24 cellular contexts compared by ENCODE assay signal in the genomic region with DNA sequence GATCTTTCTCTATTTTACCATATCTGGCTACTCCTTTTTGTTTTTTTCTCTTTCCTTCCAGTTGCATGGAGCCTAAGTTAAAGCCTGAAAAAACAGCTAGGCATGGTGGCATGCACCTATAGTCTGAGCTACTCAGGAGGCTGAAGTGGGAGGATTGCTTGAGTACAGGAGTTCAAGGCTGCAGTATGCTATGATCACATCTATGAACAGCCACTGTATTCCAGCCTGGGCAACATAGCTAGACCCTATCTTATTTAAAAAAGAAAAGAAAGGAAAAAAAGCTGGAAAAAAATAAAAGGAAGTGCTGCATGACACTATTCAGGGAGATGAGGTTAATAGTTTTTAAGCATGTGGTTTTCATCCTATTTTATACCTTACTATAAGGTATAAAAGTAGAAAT. TPM values are rescaled to one million over a fixed set of nuclear protein-coding genes. Genes with fewer than 3 reads are reported as not detected.
DNase-seq lines count a peak whose midpoint lies in the region; ATAC-seq and TF ChIP-seq lines count a peak whose summit lies in the region.
"Had no signal": no experiment of that assay in that cellular context is flagged by ENCODE, and none has a peak within 500 bp of the region (broad histone marks: within the 10 kb centered on the region; RNA-seq: fewer than 3 reads in every experiment).

No MANE protein-coding gene starts in this region.

- H3K27ac ChIP-seq in Panc1 (ENCODE audit: low read length) (peak overlapping the region; percentile 17; the same call in 1 of the 2 replicates), iPS DF 6.9 (ENCODE audit: low read length) (peak overlapping the region; percentile 41)
- H3K27ac ChIP-seq: 22Rv1, ascending aorta, thyroid gland had no signal

- DNase-seq in activated naive CD4-positive, alpha-beta T cell treated with anti-CD3 and anti-CD28 coated beads, Interleukin-2, amount 10 ng/mL, durations not matched to agents 7 days and 5 days, result no peak
- DNase-seq in Panc1 (ENCODE audit: low read depth, low spot score), result no peak
- no peak for DNase-seq in iPS DF 6.9 (ENCODE audit: low read depth, low spot score)
- no peak for DNase-seq in stimulated activated naive B cell treated with anti-CD40 and anti-IgM and Interleukin-4, amounts not matched to agents 10 μg/mL and 1 μg/mL and 100 μg/mL, for 72 hours
- DNase-seq in HPDE6-E6E7 (ENCODE audit: extremely low spot score), result no peak
- DNase-seq: activated CD4-positive, alpha-beta T cell treated with anti-CD3 and anti-CD28 coated beads, Interleukin-2, amount 10 ng/mL, durations not matched to agents 24 days and 14 days; activated CD8-positive, alpha-beta memory T cell treated with anti-CD3 and anti-CD28 coated beads, Interleukin-2, amount 10 ng/mL, durations not matched to agents 7 days and 5 days; activated naive CD4-positive, alpha-beta T cell treated with anti-CD3 and anti-CD28 coated beads, Interleukin-2, amount 50 U/mL, for 16 hours; midbrain; NCI-H1092; NCI-H2029 treated with DMSO at 0.1 percent for 48 hours; NCI-H226; NCI-H774; small intestine; stimulated activated CD4-positive, alpha-beta T cell treated with anti-CD3 and anti-CD28 coated beads, Interleukin-2, amount 100 ng/mL, for 48 hours; T-helper 1 cell; thyroid gland had no signal

- peaks cover 25% of the 10 kb centered on the region for H3K4me1 Mint-ChIP-seq in activated naive CD4-positive, alpha-beta T cell treated with anti-CD3 and anti-CD28 coated beads, Interleukin-2, amount 50 U/mL, for 24 hours
- peaks cover 20% of the 10 kb centered on the region for H3K4me1 Mint-ChIP-seq in activated naive CD4-positive, alpha-beta T cell treated with anti-CD3 and anti-CD28 coated beads, Interleukin-2, amount 10 ng/mL, durations not matched to agents 7 days and 5 days
- H3K4me1 Mint-ChIP-seq in stimulated activated naive B cell treated with anti-CD40 and anti-IgM and Interleukin-4, amounts not matched to agents 10 μg/mL and 1 μg/mL and 100 μg/mL, for 72 hours, result peaks cover 37 to 71% of the 10 kb centered on the region in 2 donors

- no peak overlapping the region for H3K4me3 Mint-ChIP-seq in activated naive CD4-positive, alpha-beta T cell treated with anti-CD3 and anti-CD28 coated beads, Interleukin-2, amount 50 U/mL, for 24 hours
- no peak overlapping the region for H3K4me3 Mint-ChIP-seq in activated naive CD4-positive, alpha-beta T cell treated with anti-CD3 and anti-CD28 coated beads, Interleukin-2, amount 10 ng/mL, durations not matched to agents 7 days and 5 days
- H3K4me3 Mint-ChIP-seq in stimulated activated naive B cell treated with anti-CD40 and anti-IgM and Interleukin-4, amounts not matched to agents 10 μg/mL and 1 μg/mL and 100 μg/mL, for 72 hours, result peak overlapping the region in 1 of 2 donors; percentile 43
- H3K4me3 Mint-ChIP-seq: activated CD4-positive, alpha-beta T cell treated with anti-CD3 and anti-CD28 coated beads, Interleukin-2, amount 10 ng/mL, durations not matched to agents 24 days and 14 days; activated CD8-positive, alpha-beta memory T cell treated with anti-CD3 and anti-CD28 coated beads, Interleukin-2, amount 10 ng/mL, durations not matched to agents 7 days and 5 days; stimulated activated naive CD8-positive, alpha-beta T cell treated with anti-CD3 and anti-CD28 coated beads, Interleukin-15, Interleukin-2, amounts not matched to agents 100 ng/mL and 50 ng/mL, for 24 hours had no signal

- no peaks in the 10 kb centered on the region for H3K36me3 Mint-ChIP-seq in activated naive CD4-positive, alpha-beta T cell treated with anti-CD3 and anti-CD28 coated beads, Interleukin-2, amount 50 U/mL, for 24 hours
- peaks cover 2% of the 10 kb centered on the region for H3K36me3 Mint-ChIP-seq in activated naive CD4-positive, alpha-beta T cell treated with anti-CD3 and anti-CD28 coated beads, Interleukin-2, amount 10 ng/mL, durations not matched to agents 7 days and 5 days
- peaks cover 1 to 7% of the 10 kb centered on the region in 2 donors for H3K36me3 Mint-ChIP-seq in stimulated activated naive B cell treated with anti-CD40 and anti-IgM and Interleukin-4, amounts not matched to agents 10 μg/mL and 1 μg/mL and 100 μg/mL, for 72 hours
- H3K36me3 Mint-ChIP-seq: activated CD8-positive, alpha-beta memory T cell treated with anti-CD3 and anti-CD28 coated beads, Interleukin-2, amount 10 ng/mL, durations not matched to agents 7 days and 5 days had no signal

- H3K27me3 ChIP-seq in Panc1 (ENCODE audit: control insufficient read depth, insufficient read depth, low read length) (no peaks in the 10 kb centered on the region), iPS DF 6.9 (ENCODE audit: control insufficient read depth, insufficient read depth, low read length) (no peaks in the 10 kb centered on the region)
- H3K27me3 ChIP-seq: ascending aorta, thyroid gland had no signal

- peaks cover 14% of the 10 kb centered on the region for H3K4me1 ChIP-seq in Panc1 (ENCODE audit: control insufficient read depth, insufficient read depth, low read length)
- no peaks in the 10 kb centered on the region for H3K4me1 ChIP-seq in iPS DF 6.9 (ENCODE audit: control insufficient read depth, insufficient read depth, low read length)

- H3K27ac Mint-ChIP-seq in activated naive CD4-positive, alpha-beta T cell treated with anti-CD3 and anti-CD28 coated beads, Interleukin-2, amount 50 U/mL, for 24 hours, result peak overlapping the region; percentile 5
- no peak overlapping the region for H3K27ac Mint-ChIP-seq in activated naive CD4-positive, alpha-beta T cell treated with anti-CD3 and anti-CD28 coated beads, Interleukin-2, amount 10 ng/mL, durations not matched to agents 7 days and 5 days
- H3K27ac Mint-ChIP-seq in stimulated activated naive B cell treated with anti-CD40 and anti-IgM and Interleukin-4, amounts not matched to agents 10 μg/mL and 1 μg/mL and 100 μg/mL, for 72 hours, result peak overlapping the region; percentile 14
- H3K27ac Mint-ChIP-seq: activated CD4-positive, alpha-beta T cell treated with anti-CD3 and anti-CD28 coated beads, Interleukin-2, amount 10 ng/mL, durations not matched to agents 24 days and 14 days; activated CD8-positive, alpha-beta memory T cell treated with anti-CD3 and anti-CD28 coated beads, Interleukin-2, amount 10 ng/mL, durations not matched to agents 7 days and 5 days; stimulated activated naive CD8-positive, alpha-beta T cell treated with anti-CD3 and anti-CD28 coated beads, Interleukin-15, Interleukin-2, amounts not matched to agents 100 ng/mL and 50 ng/mL, for 24 hours had no signal

- intact Hi-C loops in Panc1 (cut with micrococcal nuclease; ENCODE audit: unreplicated experiment), result no loop called here

- H3K4me3 ChIP-seq in Panc1 (ENCODE audit: low read depth in 2 of 2, low read length in 2 of 2) (no peak overlapping the region), iPS DF 6.9 (ENCODE audit: low read length) (no peak overlapping the region)
- H3K4me3 ChIP-seq: ascending aorta, thyroid gland had no signal

- no peak for ATAC-seq in Panc1
- ATAC-seq in stimulated activated naive B cell treated with anti-CD40 and anti-IgM and Interleukin-4, amounts not matched to agents 10 μg/mL and 1 μg/mL and 100 μg/mL, for 72 hours (replicated peaks), result no peak
- no peak for ATAC-seq in GM21526 (IDR thresholded peaks at IDR 0.05; ENCODE audit: low FRiP score, unreplicated experiment)
- no peak for ATAC-seq in HG03460 (IDR thresholded peaks at IDR 0.05; ENCODE audit: unreplicated experiment)
- ATAC-seq: activated CD8-positive, alpha-beta memory T cell treated with anti-CD3 and anti-CD28 coated beads, Interleukin-2, amount 10 ng/mL, durations not matched to agents 7 days and 5 days; HCT116 had no signal

- H3K36me3 ChIP-seq in Panc1 (ENCODE audit: control insufficient read depth, insufficient read depth, low read length) (no peaks in the 10 kb centered on the region), iPS DF 6.9 (ENCODE audit: control insufficient read depth, insufficient read depth, low read length) (no peaks in the 10 kb centered on the region)
- H3K36me3 ChIP-seq: ascending aorta, thyroid gland had no signal

- CTCF ChIA-PET in activated naive CD4-positive, alpha-beta T cell treated with anti-CD3 and anti-CD28 coated beads, Interleukin-2, amount 10 ng/mL, durations not matched to agents 7 days and 5 days (lab: Charles Lee), result no interaction called here
- CTCF ChIA-PET in Panc1 (lab: Charles Lee), result no interaction called here

- BruUV-seq in Panc1 (replicated peaks; lab: Mats Ljungman, UMichigan), result no TSS peak

- no peaks in the 10 kb centered on the region for H3K9me3 Mint-ChIP-seq in activated naive CD4-positive, alpha-beta T cell treated with anti-CD3 and anti-CD28 coated beads, Interleukin-2, amount 50 U/mL, for 24 hours
- no peaks in the 10 kb centered on the region for H3K9me3 Mint-ChIP-seq in activated naive CD4-positive, alpha-beta T cell treated with anti-CD3 and anti-CD28 coated beads, Interleukin-2, amount 10 ng/mL, durations not matched to agents 7 days and 5 days
- no peaks in the 10 kb centered on the region for H3K9me3 Mint-ChIP-seq in stimulated activated naive B cell treated with anti-CD40 and anti-IgM and Interleukin-4, amounts not matched to agents 10 μg/mL and 1 μg/mL and 100 μg/mL, for 72 hours
- H3K9me3 Mint-ChIP-seq: activated CD4-positive, alpha-beta T cell treated with anti-CD3 and anti-CD28 coated beads, Interleukin-2, amount 10 ng/mL, durations not matched to agents 24 days and 14 days; stimulated activated naive CD8-positive, alpha-beta T cell treated with anti-CD3 and anti-CD28 coated beads, Interleukin-15, Interleukin-2, amounts not matched to agents 100 ng/mL and 50 ng/mL, for 24 hours had no signal

- H3K27me3 Mint-ChIP-seq in activated naive CD4-positive, alpha-beta T cell treated with anti-CD3 and anti-CD28 coated beads, Interleukin-2, amount 50 U/mL, for 24 hours, result no peaks in the 10 kb centered on the region
- peaks cover 23% of the 10 kb centered on the region for H3K27me3 Mint-ChIP-seq in activated naive CD4-positive, alpha-beta T cell treated with anti-CD3 and anti-CD28 coated beads, Interleukin-2, amount 10 ng/mL, durations not matched to agents 7 days and 5 days
- no peaks in the 10 kb centered on the region for H3K27me3 Mint-ChIP-seq in stimulated activated naive B cell treated with anti-CD40 and anti-IgM and Interleukin-4, amounts not matched to agents 10 μg/mL and 1 μg/mL and 100 μg/mL, for 72 hours
- H3K27me3 Mint-ChIP-seq: activated CD8-positive, alpha-beta memory T cell treated with anti-CD3 and anti-CD28 coated beads, Interleukin-2, amount 10 ng/mL, durations not matched to agents 7 days and 5 days; stimulated activated naive CD8-positive, alpha-beta T cell treated with anti-CD3 and anti-CD28 coated beads, Interleukin-15, Interleukin-2, amounts not matched to agents 100 ng/mL and 50 ng/mL, for 24 hours had no signal

- no peak for TF ChIP-seq CTCF in Panc1 (IDR thresholded peaks at IDR 0.05)

- in situ Hi-C loops in Panc1 (cut with HindIII; ENCODE audit: low pct_unique_long_range_greater_than_20kb, low sequenced_read_pairs), result no loop called here

- POLR2A ChIA-PET in Panc1 (lab: Charles Lee), result no interaction called here

- H3K9me3 ChIP-seq in Panc1 (ENCODE audit: control insufficient read depth, insufficient read depth, low read depth, low read length), result no peaks in the 10 kb centered on the region
- H3K9me3 ChIP-seq in iPS DF 6.9 (ENCODE audit: control insufficient read depth, insufficient read depth, low read length), result no peaks in the 10 kb centered on the region
- H3K9me3 ChIP-seq: ascending aorta, thyroid gland had no signal

RNA-seq across cellular contexts. Expression of gene SKIL, which starts 4.0 kb away (rescaled TPM):
- 94.2 TPM for total RNA-seq in Panc1 (2021; ENCODE audit: unreplicated experiment)
- 23.3 TPM for polyA plus RNA-seq in Panc1 (2012; ENCODE audit: insufficient read length)
